15 cellular contexts compared by ENCODE assay signal in genomic region chr13:50375792-50376191, GRCh38.
DNase-seq lines count a peak whose midpoint lies in the region; ATAC-seq and TF ChIP-seq lines count a peak whose summit lies in the region.
"Had no signal": no experiment of that assay in that cellular context is flagged by ENCODE, and none has a peak within 500 bp of the region (broad histone marks: within the 10 kb centered on the region; RNA-seq: fewer than 3 reads in every experiment).

No MANE protein-coding gene starts in this region.

- DNase-seq in GM03348 (ENCODE audit: low spot score) (peak; percentile 64), RPMI7951 (ENCODE audit: low read depth) (peak; percentile 70), endodermal cell (no peak), osteocyte (ENCODE audit: extremely low spot score, unreplicated experiment) (no peak), erythroblast (lab: John Stamatoyannopoulos, UW) (no peak), activated gamma-delta T cell (lab: John Stamatoyannopoulos, UW) (no peak)
- DNase-seq: activated CD4-positive, alpha-beta T cell treated with anti-CD3 and anti-CD28 coated beads for 4 hours; activated gamma-delta T cell treated with Interleukin-2 at 50 U/mL for 16 hours; heart right ventricle; pancreas; SJCRH30; stimulated activated naive B cell treated with anti-CD40 and anti-IgM and Interleukin-4, amounts not matched to agents 10 μg/mL and 1 μg/mL and 100 μg/mL, for 72 hours had no signal

- no peaks in the 10 kb centered on the region for H3K27me3 ChIP-seq in endodermal cell (ENCODE audit: control insufficient read depth, insufficient read depth, low read length, poor library complexity, severe bottlenecking)
- H3K27me3 ChIP-seq: heart right ventricle, pancreas, SJCRH30 had no signal

- peaks cover 13% of the 10 kb centered on the region for H3K9me3 ChIP-seq in endodermal cell (ENCODE audit: control insufficient read depth, low read length)
- H3K9me3 ChIP-seq: pancreas had no signal

- peaks cover 6% of the 10 kb centered on the region for H3K4me1 ChIP-seq in endodermal cell (ENCODE audit: control insufficient read depth, insufficient read depth, low read length)
- H3K4me1 ChIP-seq: heart right ventricle, pancreas had no signal

- no peak overlapping the region for H3K4me3 ChIP-seq in endodermal cell (ENCODE audit: low read length)
- H3K4me3 ChIP-seq: heart right ventricle, lung, pancreas, SJCRH30 had no signal

- TF ChIP-seq CTCF in endodermal cell (conservative IDR thresholded peaks at IDR 0.05): no peak
- no peak for TF ChIP-seq CTCF in osteocyte (IDR thresholded peaks at IDR 0.05)

- H3K27ac ChIP-seq in endodermal cell (ENCODE audit: low read depth, low read length): no peak overlapping the region
- H3K27ac ChIP-seq: heart right ventricle, pancreas, SJCRH30 had no signal

- no peak overlapping the region for H3K9ac ChIP-seq in endodermal cell (ENCODE audit: extremely low read depth, low read length, poor library complexity, severe bottlenecking)

- no peaks in the 10 kb centered on the region for H3K36me3 ChIP-seq in endodermal cell (ENCODE audit: control insufficient read depth, insufficient read depth, low read length)
- H3K36me3 ChIP-seq: heart right ventricle, pancreas, SJCRH30 had no signal

- H3K36me3 Mint-ChIP-seq in endodermal cell (ENCODE audit: low read depth): peaks cover 5% of the 10 kb centered on the region
- peaks cover 3% of the 10 kb centered on the region for H3K36me3 Mint-ChIP-seq in osteocyte (ENCODE audit: unreplicated experiment)

- ATAC-seq in HG03457 (IDR thresholded peaks at IDR 0.05; ENCODE audit: unreplicated experiment) (no peak), GM18517 (IDR thresholded peaks at IDR 0.05; ENCODE audit: unreplicated experiment) (no peak)
- ATAC-seq: heart right ventricle; pancreas; stimulated activated naive B cell treated with anti-CD40 and anti-IgM and Interleukin-4, amounts not matched to agents 10 μg/mL and 1 μg/mL and 100 μg/mL, for 72 hours had no signal

- H3K9me3 Mint-ChIP-seq in endodermal cell (peaks cover 12% of the 10 kb centered on the region), osteocyte (ENCODE audit: unreplicated experiment) (peaks cover 2% of the 10 kb centered on the region)

- no peak for TF ChIP-seq POLR2A in erythroblast (IDR thresholded peaks at IDR 0.05; ENCODE audit: low read length)

- H3K27me3 Mint-ChIP-seq in endodermal cell (ENCODE audit: insufficient read depth) (peaks cover 21% of the 10 kb centered on the region), osteocyte (ENCODE audit: unreplicated experiment) (peaks cover 2% of the 10 kb centered on the region)

- H3K4me1 Mint-ChIP-seq in endodermal cell (peaks cover 13% of the 10 kb centered on the region), osteocyte (ENCODE audit: unreplicated experiment) (peaks cover 7% of the 10 kb centered on the region)

- peak overlapping the region; percentile 60 for H3K27ac Mint-ChIP-seq in endodermal cell
- H3K27ac Mint-ChIP-seq in osteocyte (ENCODE audit: unreplicated experiment): peak overlapping the region; percentile 74
- H3K27ac Mint-ChIP-seq: stimulated activated naive B cell treated with anti-CD40 and anti-IgM and Interleukin-4, amounts not matched to agents 10 μg/mL and 1 μg/mL and 100 μg/mL, for 72 hours had no signal

- 60 to 63% methylated on average over 1 to 4 of the region's 4 CpGs for WGBS in endodermal cell (ENCODE audit: insufficient coverage in 1 of 2, insufficient read length in 1 of 2), 2 experiments

- H3K4me3 Mint-ChIP-seq in endodermal cell (no peak overlapping the region), osteocyte (ENCODE audit: unreplicated experiment) (no peak overlapping the region)
- H3K4me3 Mint-ChIP-seq: stimulated activated naive B cell treated with anti-CD40 and anti-IgM and Interleukin-4, amounts not matched to agents 10 μg/mL and 1 μg/mL and 100 μg/mL, for 72 hours had no signal

Comparison
In these comparisons a context has a peak if more than half of its experiments do, and no peak if none do; other contexts are left out.
1. DNase-seq: peak in GM03348 (single experiment) and RPMI7951 (single experiment); none in endodermal cell (single experiment), osteocyte (single experiment), erythroblast (0 of 2) and activated gamma-delta T cell (single experiment).